ENCODE assay signal across 8 cellular contexts in the genomic region with DNA sequence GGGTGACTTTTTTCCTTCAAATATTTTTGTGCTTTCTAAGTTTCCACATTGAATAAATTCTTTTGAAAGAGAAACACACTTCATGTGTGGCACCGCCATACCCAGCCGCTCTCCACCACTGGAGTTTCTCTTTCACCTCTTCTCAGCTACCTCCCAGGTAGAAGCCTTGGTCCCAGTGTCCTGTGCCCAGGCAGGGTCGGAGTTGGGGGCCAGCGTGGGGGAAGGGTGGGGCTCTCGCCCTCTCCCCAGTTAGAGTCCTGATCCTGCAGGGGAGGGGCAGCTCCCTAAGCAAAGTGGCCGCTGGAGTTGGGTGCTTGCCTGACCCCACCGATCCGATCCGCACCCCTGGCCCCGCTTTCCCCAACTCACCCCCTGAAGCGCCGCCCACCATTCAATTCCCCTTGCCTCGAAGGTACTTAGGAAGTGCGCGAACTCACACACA. TPM values are rescaled to one million over a fixed set of nuclear protein-coding genes. Genes with fewer than 3 reads are reported as not detected.
DNase-seq lines count a peak whose midpoint lies in the region; ATAC-seq and TF ChIP-seq lines count a peak whose summit lies in the region.

No MANE protein-coding gene starts in this region.

- POLR2A ChIA-PET in activated CD4-positive, alpha-beta memory T cell treated with anti-CD3 and anti-CD28 coated beads for 36 hours (lab: Charles Lee) = interaction anchor here (1.2 kb wide), 1 partner anchor 59 kb away, joined by 6 read pairs; no protein-coding TSS in a partner anchor

- H3K4me1 ChIP-seq in GM23338 (ENCODE audit: insufficient read depth) = peaks cover 16% of the 10 kb centered on the region
- peaks cover 9% of the 10 kb centered on the region for H3K4me1 ChIP-seq in hepatocyte (ENCODE audit: insufficient read depth)

- no peaks in the 10 kb centered on the region for H3K36me3 Mint-ChIP-seq in GM23338 (ENCODE audit: low read depth)
- H3K36me3 Mint-ChIP-seq in activated CD4-positive, alpha-beta memory T cell treated with anti-CD3 and anti-CD28 coated beads for 36 hours = no peaks in the 10 kb centered on the region

- H3K9me3 ChIP-seq in hepatocyte (ENCODE audit: low read depth) = no peaks in the 10 kb centered on the region

- H2AFZ ChIP-seq in GM23338 = peak overlapping the region; percentile 96
- peak overlapping the region; percentile 86 for H2AFZ ChIP-seq in hepatocyte

- peak overlapping the region; percentile 81 for H3K4me3 ChIP-seq in GM23338
- H3K4me3 ChIP-seq in hepatocyte = peak overlapping the region; percentile 75
- peak overlapping the region; percentile 45 to 66 (median 57) for H3K4me3 ChIP-seq in skin epidermis

- no peaks in the 10 kb centered on the region for H3K9me3 Mint-ChIP-seq in GM23338
- H3K9me3 Mint-ChIP-seq in activated CD4-positive, alpha-beta memory T cell treated with anti-CD3 and anti-CD28 coated beads for 36 hours = no peaks in the 10 kb centered on the region

- H3K4me3 Mint-ChIP-seq in GM23338 = peak overlapping the region; percentile 83
- peak overlapping the region; percentile 54 for H3K4me3 Mint-ChIP-seq in activated CD4-positive, alpha-beta memory T cell treated with anti-CD3 and anti-CD28 coated beads for 36 hours

- CTCF ChIA-PET in activated CD4-positive, alpha-beta memory T cell treated with anti-CD3 and anti-CD28 coated beads for 36 hours (lab: Charles Lee) = interaction anchor here (0.6 kb wide), 1 partner anchor 248 kb away, joined by 3 read pairs; no protein-coding TSS in a partner anchor

- H3K9me2 ChIP-seq in GM23338 (ENCODE audit: insufficient read depth) (no peaks in the 10 kb centered on the region), hepatocyte (replicated peaks; ENCODE audit: insufficient read depth) (no peaks in the 10 kb centered on the region)

- H3K4me2 ChIP-seq in GM23338 (peak overlapping the region; percentile 92), hepatocyte (peak overlapping the region; percentile 99)

- no peak overlapping the region for H3K27ac Mint-ChIP-seq in GM23338
- H3K27ac Mint-ChIP-seq in activated CD4-positive, alpha-beta memory T cell treated with anti-CD3 and anti-CD28 coated beads for 36 hours = no peak overlapping the region

- H3K4me1 Mint-ChIP-seq in GM23338 = peaks cover 15% of the 10 kb centered on the region
- peaks cover 20% of the 10 kb centered on the region for H3K4me1 Mint-ChIP-seq in activated CD4-positive, alpha-beta memory T cell treated with anti-CD3 and anti-CD28 coated beads for 36 hours (ENCODE audit: low read depth)

- no peaks in the 10 kb centered on the region for H3K79me2 ChIP-seq in GM23338 (replicated peaks; ENCODE audit: insufficient read depth)
- H3K79me2 ChIP-seq in hepatocyte = peaks cover 3% of the 10 kb centered on the region

- intact Hi-C loops in activated CD4-positive, alpha-beta memory T cell treated with anti-CD3 and anti-CD28 coated beads for 36 hours (cut with micrococcal nuclease) = loop anchor here (5.0 kb wide), 1 partner anchor 162 kb away; the partner anchor contains the start of gene DICER1

- no peaks in the 10 kb centered on the region for H3F3A ChIP-seq in GM23338 (replicated peaks; ENCODE audit: low read depth)

- TF ChIP-seq CTCF in GM23338 (conservative IDR thresholded peaks at IDR 0.05; ENCODE audit: low read depth in 2 of 2) = no peak
- no peak for TF ChIP-seq CTCF in hepatocyte (IDR thresholded peaks at IDR 0.05; ENCODE audit: poor library complexity)

- H3K36me3 ChIP-seq in GM23338 (ENCODE audit: insufficient read depth) (no peaks in the 10 kb centered on the region), hepatocyte (replicated peaks; ENCODE audit: insufficient read depth, low read depth) (no peaks in the 10 kb centered on the region)

- peak; percentile 62 for DNase-seq in GM23338 (ENCODE audit: low spot score)
- no peak for DNase-seq in activated CD4-positive, alpha-beta memory T cell treated with anti-CD3 and anti-CD28 coated beads for 36 hours
- no peak for DNase-seq in hepatocyte (ENCODE audit: low spot score)
- DNase-seq in HK-2 (ENCODE audit: unreplicated experiment) = no peak
- DNase-seq in stimulated activated CD4-positive, alpha-beta T cell treated with anti-CD3 and anti-CD28 coated beads, Interleukin-1b, Interleukin-23, amount 100 ng/mL, for 48 hours = no peak

- H3K27me3 Mint-ChIP-seq in GM23338 (ENCODE audit: insufficient read depth, low read depth, poor library complexity) = peaks cover 22% of the 10 kb centered on the region
- H3K27me3 Mint-ChIP-seq in activated CD4-positive, alpha-beta memory T cell treated with anti-CD3 and anti-CD28 coated beads for 36 hours = peaks cover 27% of the 10 kb centered on the region

- no peak overlapping the region for H3K27ac ChIP-seq in GM23338 (ENCODE audit: low read depth)
- peak overlapping the region; percentile 46 for H3K27ac ChIP-seq in hepatocyte
- H3K27ac ChIP-seq in skin epidermis = peak overlapping the region in 5 of 21 experiments; percentile 35 to 82 (median 72)

- WGBS in hepatocyte (ENCODE audit: low lambda C conversion rate, missing lambda C conversion rate) = 27% methylated on average over 8 of the region's 15 CpGs

- peaks cover 32% of the 10 kb centered on the region for H3K27me3 ChIP-seq in GM23338 (ENCODE audit: insufficient read depth)
- no peaks in the 10 kb centered on the region for H3K27me3 ChIP-seq in hepatocyte

- ATAC-seq in GM23338 (peak; percentile 39), GM19351 (IDR thresholded peaks at IDR 0.05; ENCODE audit: unreplicated experiment) (no peak), HG02884 (IDR thresholded peaks at IDR 0.05; ENCODE audit: unreplicated experiment) (no peak)

- H4K20me1 ChIP-seq in GM23338 (replicated peaks; ENCODE audit: insufficient read depth) (no peaks in the 10 kb centered on the region), hepatocyte (ENCODE audit: insufficient read depth, poor library complexity, severe bottlenecking) (no peaks in the 10 kb centered on the region)

TF ChIP-seq in GM23338, 12 proteins besides CTCF, POLR2A, EP300 and RAD21:
- no peak for TF ChIP-seq EZH2phosphoT487 (IDR thresholded peaks at IDR 0.05; ENCODE audit: unreplicated experiment)
- no peak for TF ChIP-seq ZNF114 (CRISPR knock-in tag; IDR thresholded peaks at IDR 0.05)
- TF ChIP-seq ZNF331 (CRISPR knock-in tag; IDR thresholded peaks at IDR 0.05; ENCODE audit: low read depth) = no peak
- no peak for TF ChIP-seq STAT1 (IDR thresholded peaks at IDR 0.05; ENCODE audit: unreplicated experiment)
- no peak for TF ChIP-seq POLR2AphosphoS5 (IDR thresholded peaks at IDR 0.05; ENCODE audit: low read depth)

RNA-seq across cellular contexts. Expression of gene CLMN, which starts 0.8 kb away (rescaled TPM):
- total RNA-seq in GM23338 (2014; rRNA removed; shearing (Covaris generic)) = 5.2 and 5.7 TPM in 2 replicates
- polyA plus RNA-seq in GM23338 (2016; fragmentation: Nextera tagmentation; extraction: Ambion mirVana) (2.8 and 3.2 TPM in 2 replicates), hepatocyte (40.0 and 53.9 TPM in 2 replicates)
- total RNA-seq in activated CD4-positive, alpha-beta memory T cell treated with anti-CD3 and anti-CD28 coated beads for 36 hours = under 1 TPM; 0.92 to 0.97 TPM
- total RNA-seq in hepatocyte = 12.0 and 15.7 TPM in 2 replicates
